In the genomic region with DNA sequence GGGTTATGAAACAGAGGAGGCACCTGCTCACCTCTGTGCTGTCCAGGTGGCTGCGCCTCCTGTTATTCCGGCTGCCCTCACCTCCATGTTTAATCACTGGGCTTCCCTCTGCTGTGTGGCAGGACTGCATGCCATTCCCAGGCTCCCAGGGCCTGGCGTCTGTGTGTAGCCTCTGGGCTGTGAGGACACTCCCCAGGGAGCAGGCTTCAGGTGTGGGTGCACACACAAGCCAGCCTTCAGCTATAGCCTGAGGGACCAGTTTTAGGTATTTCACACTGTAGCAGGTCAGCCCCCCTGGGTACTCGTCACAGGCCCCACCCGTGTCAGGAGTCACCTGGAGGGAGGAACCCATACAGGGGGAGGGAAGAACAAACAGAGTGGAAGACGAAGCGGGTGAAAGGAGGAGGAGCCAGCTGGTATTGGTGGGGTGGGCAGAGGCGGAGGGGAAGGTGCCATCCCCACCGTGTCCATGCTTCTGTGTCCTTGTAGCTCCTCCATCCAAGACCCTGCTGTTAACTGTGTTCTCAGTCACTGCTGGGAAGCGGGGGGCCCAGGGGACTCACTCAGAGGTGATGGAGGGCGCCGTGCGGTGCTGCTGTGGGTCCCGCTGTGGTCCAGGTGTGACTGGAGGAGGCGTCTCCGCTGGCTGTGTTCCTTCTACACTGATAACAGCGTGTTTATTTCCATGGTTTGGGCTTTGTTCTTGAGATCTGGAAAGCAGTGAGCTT, we compare ENCODE assay signal across 14 cellular contexts.
DNase-seq lines count a peak whose midpoint lies in the region; ATAC-seq lines count a peak whose summit lies in the region.
"Had no signal": no experiment of that assay in that cellular context is flagged by ENCODE, and none has a peak within 500 bp of the region (broad histone marks: within the 10 kb centered on the region; RNA-seq: fewer than 3 reads in every experiment).

No MANE protein-coding gene starts in this region.

- peaks cover 2% of the 10 kb centered on the region for H3K79me2 ChIP-seq in trophoblast cell (ENCODE audit: control insufficient read depth, insufficient read depth, low read length, poor library complexity)

- no peak overlapping the region for H3K4me3 Mint-ChIP-seq in activated naive CD8-positive, alpha-beta T cell treated with anti-CD3 and anti-CD28 coated beads, Interleukin-2, amount 50 U/mL, for 24 hours
- H3K4me3 Mint-ChIP-seq: CD4-positive, alpha-beta T cell; naive thymus-derived CD4-positive, alpha-beta T cell had no signal

- H3K9me3 ChIP-seq in KOPT-K1 (ENCODE audit: insufficient read depth, low read length, poor library complexity, severe bottlenecking) = no peaks in the 10 kb centered on the region
- peaks cover 4% of the 10 kb centered on the region for H3K9me3 ChIP-seq in trophoblast cell (ENCODE audit: insufficient read depth, low read depth, low read length)
- H3K9me3 ChIP-seq: sigmoid colon had no signal

- H3K9ac ChIP-seq in trophoblast cell (ENCODE audit: low read length) = no peak overlapping the region

- peaks cover 3% of the 10 kb centered on the region for H3K79me1 ChIP-seq in trophoblast cell (ENCODE audit: low read length)

- H2BK5ac ChIP-seq in trophoblast cell (ENCODE audit: low read depth, low read length, poor library complexity) = no peak overlapping the region

- H2BK120ac ChIP-seq in trophoblast cell (ENCODE audit: insufficient read depth, low read length, poor library complexity) = no peak overlapping the region

- no peak for ATAC-seq in activated naive CD8-positive, alpha-beta T cell treated with anti-CD3 and anti-CD28 coated beads, Interleukin-2, amount 50 U/mL, for 24 hours
- ATAC-seq in HG03280 (IDR thresholded peaks at IDR 0.05; ENCODE audit: unreplicated experiment) (no peak), GM19455 (IDR thresholded peaks at IDR 0.05; ENCODE audit: unreplicated experiment) (no peak)
- ATAC-seq: activated naive CD4-positive, alpha-beta T cell treated with anti-CD3 and anti-CD28 coated beads, Interleukin-2, amount 50 U/mL, for 72 hours; naive thymus-derived CD4-positive, alpha-beta T cell had no signal

- H3K27me3 Mint-ChIP-seq in activated naive CD8-positive, alpha-beta T cell treated with anti-CD3 and anti-CD28 coated beads, Interleukin-2, amount 50 U/mL, for 24 hours = no peaks in the 10 kb centered on the region
- H3K27me3 Mint-ChIP-seq: CD4-positive, alpha-beta T cell; naive thymus-derived CD4-positive, alpha-beta T cell had no signal

- peaks cover 30% of the 10 kb centered on the region for H3K36me3 Mint-ChIP-seq in activated naive CD8-positive, alpha-beta T cell treated with anti-CD3 and anti-CD28 coated beads, Interleukin-2, amount 50 U/mL, for 24 hours (ENCODE audit: low read depth)

- no peaks in the 10 kb centered on the region for H3K9me3 Mint-ChIP-seq in activated naive CD8-positive, alpha-beta T cell treated with anti-CD3 and anti-CD28 coated beads, Interleukin-2, amount 50 U/mL, for 24 hours
- H3K9me3 Mint-ChIP-seq: activated naive CD4-positive, alpha-beta T cell treated with anti-CD3 and anti-CD28 coated beads, Interleukin-2, amount 50 U/mL, for 72 hours; CD4-positive, alpha-beta T cell; naive thymus-derived CD4-positive, alpha-beta T cell had no signal

- no peak overlapping the region for H4K8ac ChIP-seq in trophoblast cell (ENCODE audit: low read depth, low read length)

- H3K27ac ChIP-seq in KOPT-K1 (ENCODE audit: low read depth, low read length, poor library complexity, severe bottlenecking) (peak overlapping the region; percentile 86), trophoblast cell (ENCODE audit: low read depth, low read length) (no peak overlapping the region)
- H3K27ac ChIP-seq: sigmoid colon had no signal

- H4K12ac ChIP-seq in trophoblast cell (ENCODE audit: low read depth, low read length) = no peak overlapping the region

- peaks cover 9 to 22% of the 10 kb centered on the region in 2 experiments for H3K4me1 ChIP-seq in trophoblast cell (ENCODE audit: control insufficient read depth in 1 of 2, insufficient read depth in 2 of 2, low read length in 2 of 2)

- DNase-seq in DMS153 treated with DMSO at 0.1 percent for 48 hours (lab: John Stamatoyannopoulos, UW; ENCODE audit: unreplicated experiment) (peak; percentile 97), trophoblast cell (peak; percentile 81 to 85), NCI-H2227 (lab: John Stamatoyannopoulos, UW; ENCODE audit: unreplicated experiment) (no peak)
- no peak for DNase-seq in activated naive CD8-positive, alpha-beta T cell treated with anti-CD3 and anti-CD28 coated beads, Interleukin-2, amount 50 U/mL, for 24 hours
- DNase-seq: left cardiac atrium; MM.1S; naive thymus-derived CD4-positive, alpha-beta T cell; NCI-H446 treated with DMSO at 0.1 percent for 48 hours; sigmoid colon had no signal

- peaks cover 97% of the 10 kb centered on the region for H3K36me3 ChIP-seq in KOPT-K1 (ENCODE audit: insufficient read depth, low read length)
- peaks cover 45 to 52% of the 10 kb centered on the region in 2 experiments for H3K36me3 ChIP-seq in trophoblast cell (ENCODE audit: control insufficient read depth in 1 of 2, insufficient read depth in 2 of 2, low read length in 2 of 2)

- H3K4ac ChIP-seq in trophoblast cell (ENCODE audit: low read depth, low read length) = no peak overlapping the region

- H2BK12ac ChIP-seq in trophoblast cell (ENCODE audit: low read length) = no peak overlapping the region

- H3K4me3 ChIP-seq in trophoblast cell (ENCODE audit: low read depth, low read length) = no peak overlapping the region
- H3K4me3 ChIP-seq: sigmoid colon had no signal

- H3K14ac ChIP-seq in trophoblast cell (ENCODE audit: low read length) = no peak overlapping the region

- H3K18ac ChIP-seq in trophoblast cell (ENCODE audit: low read length) = no peak overlapping the region

- no peaks in the 10 kb centered on the region for H3K27me3 ChIP-seq in trophoblast cell (ENCODE audit: insufficient read depth, low read length)
- H3K27me3 ChIP-seq: sigmoid colon had no signal

- H2AFZ ChIP-seq in trophoblast cell (ENCODE audit: insufficient read depth, low read length, poor library complexity) = no peak overlapping the region

- H3K4me2 ChIP-seq in trophoblast cell (ENCODE audit: low read length) = no peak overlapping the region

- H2AK5ac ChIP-seq in trophoblast cell (ENCODE audit: low read length) = no peak overlapping the region

- H4K91ac ChIP-seq in trophoblast cell (ENCODE audit: low read depth, low read length) = no peak overlapping the region

- WGBS in trophoblast cell (ENCODE audit: extremely low coverage, insufficient coverage, insufficient read length) = no CpG with 5 or more reads among the region's 17 CpGs

- peaks cover 34% of the 10 kb centered on the region for H3K4me1 Mint-ChIP-seq in activated naive CD8-positive, alpha-beta T cell treated with anti-CD3 and anti-CD28 coated beads, Interleukin-2, amount 50 U/mL, for 24 hours

- H3K23ac ChIP-seq in trophoblast cell (ENCODE audit: low read length) = no peak overlapping the region

- peak overlapping the region; percentile 4 for H3K27ac Mint-ChIP-seq in activated naive CD8-positive, alpha-beta T cell treated with anti-CD3 and anti-CD28 coated beads, Interleukin-2, amount 50 U/mL, for 24 hours
- H3K27ac Mint-ChIP-seq: CD4-positive, alpha-beta T cell had no signal

Comparison
In these comparisons a context has a peak if more than half of its experiments do, and no peak if none do; other contexts are left out.
1. DNase-seq: peak in DMS153 treated with DMSO at 0.1 percent for 48 hours (single experiment) and trophoblast cell (2 of 2); none in activated naive CD8-positive, alpha-beta T cell treated with anti-CD3 and anti-CD28 coated beads, Interleukin-2, amount 50 U/mL, for 24 hours (single experiment) and NCI-H2227 (single experiment).